ENCODE assay signal across 8 cellular contexts in genomic region chr14:39265741-39266588, GRCh38. TPM values are rescaled to one million over a fixed set of nuclear protein-coding genes. Genes with fewer than 3 reads are reported as not detected.
DNase-seq lines count a peak whose midpoint lies in the region; ATAC-seq and TF ChIP-seq lines count a peak whose summit lies in the region.

No MANE protein-coding gene starts in this region.

- no peaks in the 10 kb centered on the region for H3K36me3 ChIP-seq in adrenal gland (replicated peaks in 1 of 2)
- H3K36me3 ChIP-seq in iPS-18a (ENCODE audit: control insufficient read depth, low read depth, low read length), result no peaks in the 10 kb centered on the region
- H3K36me3 ChIP-seq in skeletal muscle tissue (ENCODE audit: control insufficient read depth in 3 of 3, insufficient read depth in 3 of 3, low read length in 3 of 3), result peaks cover 0 to 3% (median 0%) of the 10 kb centered on the region in 3 donors

- H3K27ac ChIP-seq in adrenal gland (peak overlapping the region; percentile 55 to 99 (median 97)), iPS-18a (ENCODE audit: low read length) (no peak overlapping the region), skeletal muscle tissue (ENCODE audit: low read depth, low read length) (peak overlapping the region; percentile 94)

- 4 to 11% (median 6%) methylated on average over 9 to 18 of the region's 18 CpGs for WGBS in adrenal gland, 4 donors

- TF ChIP-seq POLR2A in adrenal gland (IDR thresholded peaks at IDR 0.05), result no peak

- H3K27me3 ChIP-seq in adrenal gland (no peaks in the 10 kb centered on the region), iPS-18a (ENCODE audit: control insufficient read depth, insufficient read depth, low read length) (peaks cover 10% of the 10 kb centered on the region), skeletal muscle tissue (ENCODE audit: control insufficient read depth in 3 of 3, insufficient read depth in 3 of 3, low read length in 3 of 3) (no peaks in the 10 kb centered on the region)

- TF ChIP-seq CTCF in adrenal gland (IDR thresholded peaks at IDR 0.05), result no peak

- H3K9me3 ChIP-seq in adrenal gland (replicated peaks in 1 of 3) (no peaks in the 10 kb centered on the region), iPS-18a (ENCODE audit: control insufficient read depth, low read depth, low read length) (no peaks in the 10 kb centered on the region), skeletal muscle tissue (ENCODE audit: control insufficient read depth in 3 of 3, low read length in 3 of 3) (no peaks in the 10 kb centered on the region)

- H3K4me1 ChIP-seq in adrenal gland (replicated peaks in 1 of 2) (peaks cover 6 to 37% of the 10 kb centered on the region in 2 donors), iPS-18a (ENCODE audit: control insufficient read depth, low read depth, low read length) (peaks cover 6% of the 10 kb centered on the region), skeletal muscle tissue (ENCODE audit: control insufficient read depth in 3 of 3, insufficient read depth in 3 of 3, low read length in 3 of 3) (peaks cover 7 to 18% (median 10%) of the 10 kb centered on the region in 3 donors)

- ATAC-seq in HG03108 (IDR thresholded peaks at IDR 0.05; ENCODE audit: unreplicated experiment), result no peak

- DNase-seq in NCI-H2029 (lab: John Stamatoyannopoulos, UW) (peak; percentile 29), NCI-H2029 treated with DMSO at 0.1 percent for 48 hours (lab: John Stamatoyannopoulos, UW) (no peak), MV-4-11 (lab: John Stamatoyannopoulos, UW) (peak; percentile 11), adrenal gland (peak in 3 of 7 donors; percentile 57 to 78 (median 65)), iPS-NIHi7 (ENCODE audit: extremely low spot score) (no peak)

- intact Hi-C loops in adrenal gland (cut with DNase I), result loop anchor here in 1 of 2 donors (10.0 kb wide), 1 partner anchor 81 kb away; no protein-coding TSS in a partner anchor

- H3K4me3 ChIP-seq in adrenal gland, result peak overlapping the region; percentile 25 to 95 (median 56)
- H3K4me3 ChIP-seq in iPS-18a (ENCODE audit: low read length), result peak overlapping the region; percentile 95
- H3K4me3 ChIP-seq in skeletal muscle tissue (ENCODE audit: low read length in 3 of 3), result peak overlapping the region; percentile 81 to 97 (median 88)

- H3K9ac ChIP-seq in iPS-18a (ENCODE audit: low read length) (peak overlapping the region; percentile 90), skeletal muscle tissue (ENCODE audit: low read depth in 1 of 3, low read length in 3 of 3) (peak overlapping the region; percentile 92 to 96 (median 94))

RNA-seq across cellular contexts. Expression of gene MIA2, which starts 32.2 kb away (rescaled TPM):
- total RNA-seq in adrenal gland (10 to 100 TPM; 24.8 to 62.0 (median 41.5) TPM), skeletal muscle tissue (15.7 TPM)
- polyA plus RNA-seq in adrenal gland, result 10 to 100 TPM; 25.0 to 60.0 (median 39.2) TPM

Comparison
In these comparisons a context has a peak if more than half of its experiments do, and no peak if none do; other contexts are left out.
1. DNase-seq: peak in NCI-H2029 (single experiment) and MV-4-11 (single experiment); none in NCI-H2029 treated with DMSO at 0.1 percent for 48 hours (single experiment) and iPS-NIHi7 (single experiment).
2. Peak in every context shown above with its lines, with median percentiles within 50 percentile points of each other: H3K4me3 ChIP-seq.